Comparison of ENCODE assay signal across 8 cellular contexts in the genomic region with DNA sequence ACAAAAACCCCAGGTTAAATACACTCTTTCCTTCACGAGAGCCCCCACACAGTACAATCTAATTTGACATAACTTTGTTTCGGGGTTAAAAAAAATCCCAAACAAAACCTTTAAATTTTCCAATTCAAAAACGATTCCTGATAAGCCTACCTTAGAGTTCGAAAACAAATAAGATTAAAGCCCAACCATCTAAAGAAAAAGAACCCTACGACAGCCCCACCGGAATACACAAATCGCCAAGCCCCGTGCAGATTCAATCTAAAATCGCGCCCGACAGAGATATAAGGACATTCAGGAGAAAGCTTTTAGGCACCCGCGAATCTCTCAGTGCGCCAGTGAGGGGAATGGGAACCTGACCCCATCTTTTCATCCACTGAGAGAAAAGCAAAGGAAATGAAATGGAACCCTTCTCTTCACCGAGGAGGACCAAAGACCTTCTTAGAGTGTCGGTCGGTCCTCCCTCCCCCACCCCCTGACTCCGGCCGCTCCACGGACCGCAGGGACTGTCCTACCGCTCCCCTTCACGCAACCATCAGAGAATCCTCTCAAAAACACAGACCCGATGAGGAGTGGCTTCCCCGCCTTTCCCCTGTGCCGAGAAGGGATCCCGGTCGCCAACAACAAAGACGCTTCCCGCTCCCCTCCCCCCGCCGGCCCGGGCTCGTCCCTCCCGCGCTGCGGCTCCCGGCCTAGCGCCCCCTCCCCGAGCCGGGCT. TPM values are rescaled to one million over a fixed set of nuclear protein-coding genes. Genes with fewer than 3 reads are reported as not detected.
DNase-seq lines count a peak whose midpoint lies in the region; ATAC-seq and TF ChIP-seq lines count a peak whose summit lies in the region.

No MANE protein-coding gene starts in this region.

- 1 to 2% methylated on average over 27 to 36 of the region's 41 CpGs for WGBS in tibial nerve, 2 donors

- H3K27me3 Mint-ChIP-seq in nephron (ENCODE audit: low read depth): no peaks in the 10 kb centered on the region

- ATAC-seq in HG02852 (IDR thresholded peaks at IDR 0.05; ENCODE audit: unreplicated experiment): peak; percentile 0

- peaks cover 10% of the 10 kb centered on the region for H3K36me3 Mint-ChIP-seq in nephron (ENCODE audit: low read depth)

- no peaks in the 10 kb centered on the region for H3K9me3 Mint-ChIP-seq in nephron

- H3K4me3 ChIP-seq in tibial nerve: peak overlapping the region; percentile 91 to 98 (median 94)

- TF ChIP-seq POLR2A in tibial nerve (IDR thresholded peaks at IDR 0.05): no peak

- TF ChIP-seq CTCF in nephron (IDR thresholded peaks at IDR 0.05; ENCODE audit: unreplicated experiment in 3 of 3): no peak
- TF ChIP-seq CTCF in tibial nerve (IDR thresholded peaks at IDR 0.05): no peak

- peaks cover 59% of the 10 kb centered on the region for H3K4me1 Mint-ChIP-seq in nephron

- H3K27ac Mint-ChIP-seq in nephron: peak overlapping the region; percentile 81 to 98 (median 95)

- H3K27ac ChIP-seq in tibial nerve: peak overlapping the region; percentile 77 to 97 (median 92)

- peaks cover 0 to 7% (median 0%) of the 10 kb centered on the region in 3 donors for H3K36me3 ChIP-seq in tibial nerve

- peak; percentile 68 for DNase-seq in DMS53 (lab: John Stamatoyannopoulos, UW)
- DNase-seq in DMS53 treated with DMSO at 0.1 percent for 48 hours (lab: John Stamatoyannopoulos, UW; ENCODE audit: unreplicated experiment): no peak
- DNase-seq in NCI-H774 (lab: John Stamatoyannopoulos, UW): peak; percentile 22
- DNase-seq in activated naive CD4-positive, alpha-beta T cell treated with Interleukin-2 at 50 U/mL for 16 hours: peak; percentile 31
- DNase-seq in foreskin melanocyte: peak; percentile 22
- DNase-seq in tibial nerve (ENCODE audit: low spot score in 2 of 2): peak in 1 of 2 donors; percentile 38

- no peak for TF ChIP-seq EP300 in tibial nerve (IDR thresholded peaks at IDR 0.05)

- H3K4me3 Mint-ChIP-seq in nephron: peak overlapping the region; percentile 97 to 99 (median 98)

- peaks cover 0 to 38% (median 19%) of the 10 kb centered on the region in 4 donors for H3K4me1 ChIP-seq in tibial nerve

- H3K9me3 ChIP-seq in tibial nerve: no peaks in the 10 kb centered on the region

- H3K27me3 ChIP-seq in tibial nerve: no peaks in the 10 kb centered on the region

RNA-seq across cellular contexts. Expression of a gene that starts 0.9 kb away (rescaled TPM):
- 10 to 100 TPM; 10.5 to 23.8 (median 18.3) TPM for total RNA-seq in tibial nerve

RNA-seq across cellular contexts. Expression of a gene that starts 1.4 kb away (rescaled TPM):
- total RNA-seq in tibial nerve: 10 to 100 TPM; 12.3 to 18.4 (median 16.0) TPM
